ENCODE assay signal across 6 cellular contexts in genomic region chrX:148228521-148228920, GRCh38.
"Had no signal": no experiment of that assay in that cellular context is flagged by ENCODE, and none has a peak within 500 bp of the region (broad histone marks: within the 10 kb centered on the region; RNA-seq: fewer than 3 reads in every experiment).

No MANE protein-coding gene starts in this region.

- DNase-seq: H9, HFFc6 had no signal

- H3K4me3 Mint-ChIP-seq: GM23338, H9, HFFc6, IgD-negative memory B cell had no signal

- ATAC-seq: GM23338, HCT116, HepG2 had no signal

- H3K36me3 Mint-ChIP-seq: IgD-negative memory B cell had no signal

- H3K4me3 ChIP-seq: GM23338 had no signal

- H3K27me3 Mint-ChIP-seq: IgD-negative memory B cell had no signal

- H3K4me2 ChIP-seq: GM23338 had no signal

- H2AFZ ChIP-seq: GM23338 had no signal

- H3K4me1 Mint-ChIP-seq: GM23338, IgD-negative memory B cell had no signal

- H3K27ac Mint-ChIP-seq: GM23338, H9, HFFc6, IgD-negative memory B cell had no signal
